In genomic region chrX:50698944-50699343, GRCh38 we compare ENCODE assay signal across 26 cellular contexts.
"Had no signal": no experiment of that assay in that cellular context is flagged by ENCODE, and none has a peak within 500 bp of the region (broad histone marks: within the 10 kb centered on the region; RNA-seq: fewer than 3 reads in every experiment).

No MANE protein-coding gene starts in this region.

- H3K27ac Mint-ChIP-seq: activated B cell treated with CpG ODN at 0.5 μM for 24 hours; activated naive CD4-positive, alpha-beta T cell treated with anti-CD3 and anti-CD28 coated beads for 36 hours; activated naive CD8-positive, alpha-beta T cell treated with anti-CD3 and anti-CD28 coated beads for 36 hours; immature natural killer cell; natural killer cell treated with Interleukin-12 subunit alpha and Interleukin-12 subunit beta and Interleukin-15 and Interleukin-18, amount 100 ng/mL, for 72 hours had no signal

- H3K36me3 ChIP-seq: adrenal gland, gastrocnemius medialis, left lung, spleen, tibial nerve had no signal

- H3K4me1 ChIP-seq: adrenal gland, body of pancreas, gastrocnemius medialis, spleen had no signal

- H3K4me3 ChIP-seq: adrenal gland, body of pancreas, gastrocnemius medialis, hepatocyte, left lung, lower lobe of right lung, mucosa of descending colon, spleen, tibial nerve had no signal

- H3K27ac ChIP-seq: body of pancreas, epithelial cell of prostate, gastrocnemius medialis, lower lobe of right lung, spleen, tibial nerve had no signal

- H3K79me2 ChIP-seq: hepatocyte had no signal

- H3K36me3 Mint-ChIP-seq: activated naive CD8-positive, alpha-beta T cell treated with anti-CD3 and anti-CD28 coated beads for 36 hours; immature natural killer cell; natural killer cell treated with Interleukin-12 subunit alpha and Interleukin-12 subunit beta and Interleukin-15 and Interleukin-18, amount 100 ng/mL, for 72 hours had no signal

- ATAC-seq: body of pancreas; gastrocnemius medialis; left lung; lower lobe of right lung; mucosa of descending colon; natural killer cell treated with Interleukin-12 subunit alpha and Interleukin-12 subunit beta and Interleukin-15 and Interleukin-18, amount 100 ng/mL, for 72 hours; right cardiac atrium had no signal

- H2AFZ ChIP-seq: hepatocyte had no signal

- H3K9me3 Mint-ChIP-seq: activated B cell treated with CpG ODN at 0.5 μM for 24 hours; activated naive CD4-positive, alpha-beta T cell treated with anti-CD3 and anti-CD28 coated beads for 36 hours; activated naive CD8-positive, alpha-beta T cell treated with anti-CD3 and anti-CD28 coated beads for 36 hours; immature natural killer cell; natural killer cell treated with Interleukin-12 subunit alpha and Interleukin-12 subunit beta and Interleukin-15 and Interleukin-18, amount 100 ng/mL, for 72 hours had no signal

- H3K27me3 Mint-ChIP-seq: activated naive CD8-positive, alpha-beta T cell treated with anti-CD3 and anti-CD28 coated beads for 36 hours had no signal

- DNase-seq: activated B cell treated with CpG ODN at 0.5 μM for 24 hours; activated CD4-positive, alpha-beta T cell treated with anti-CD3 and anti-CD28 coated beads for 4 hours; activated CD4-positive, alpha-beta T cell treated with anti-CD3 and anti-CD28 coated beads, Interleukin-2, amount 50 U/mL, for 4 hours; activated effector memory CD4-positive, alpha-beta T cell treated with Interleukin-2 at 50 U/mL for 16 hours; activated naive CD4-positive, alpha-beta T cell treated with anti-CD3 and anti-CD28 coated beads for 36 hours; activated naive CD8-positive, alpha-beta T cell treated with anti-CD3 and anti-CD28 coated beads for 36 hours; activated T-cell treated with anti-CD3 and anti-CD28 coated beads for 4 hours; adrenal gland; aorta; body of pancreas; dermis blood vessel endothelial cell; effector CD4-positive, alpha-beta T cell; gastrocnemius medialis; immature natural killer cell; left lung; lower lobe of right lung; mucosa of descending colon; posterior cingulate gyrus; right cardiac atrium; spleen; stimulated activated naive CD4-positive, alpha-beta T cell treated with Interleukin-2 at 50 U/mL for 16 hours; T-helper 2 cell had no signal

- H3K4me1 Mint-ChIP-seq: activated B cell treated with CpG ODN at 0.5 μM for 24 hours; activated naive CD8-positive, alpha-beta T cell treated with anti-CD3 and anti-CD28 coated beads for 36 hours; immature natural killer cell had no signal

- H3K9me3 ChIP-seq: adrenal gland, body of pancreas, gastrocnemius medialis, left lung, lower lobe of right lung, mucosa of descending colon, spleen, tibial nerve had no signal

- H3K4me3 Mint-ChIP-seq: activated B cell treated with CpG ODN at 0.5 μM for 24 hours; activated naive CD4-positive, alpha-beta T cell treated with anti-CD3 and anti-CD28 coated beads for 36 hours; activated naive CD8-positive, alpha-beta T cell treated with anti-CD3 and anti-CD28 coated beads for 36 hours; immature natural killer cell; natural killer cell treated with Interleukin-12 subunit alpha and Interleukin-12 subunit beta and Interleukin-15 and Interleukin-18, amount 100 ng/mL, for 72 hours had no signal

- H3K27me3 ChIP-seq: body of pancreas, hepatocyte had no signal
